Comparison of ENCODE assay signal across 20 cellular contexts in the genomic region with DNA sequence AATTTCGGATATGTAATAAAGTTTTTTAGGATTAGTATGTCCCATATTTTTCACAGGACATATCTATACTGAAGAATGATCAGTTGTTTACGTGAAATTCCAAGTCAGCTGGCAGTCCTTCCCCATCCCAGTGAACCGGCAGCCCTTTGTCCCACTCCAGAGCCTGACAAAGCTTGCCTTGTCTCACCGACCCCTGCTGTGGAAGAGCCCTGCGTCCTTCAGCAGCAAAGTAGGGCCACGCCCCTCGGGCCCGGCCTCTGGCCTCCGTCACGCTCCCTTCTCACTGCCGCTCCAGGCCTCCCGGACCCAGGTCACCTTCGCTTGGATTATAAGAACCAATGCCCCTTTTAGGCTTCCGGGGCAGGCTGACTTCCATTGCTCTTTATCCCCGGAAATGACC.
A peak's percentile ranks its signal among the peaks of the same experiment; 100 is the strongest.
DNase-seq lines count a peak whose midpoint lies in the region; ATAC-seq and TF ChIP-seq lines count a peak whose summit lies in the region.
"Had no signal": no experiment of that assay in that cellular context is flagged by ENCODE, and none has a peak within 500 bp of the region (broad histone marks: within the 10 kb centered on the region; RNA-seq: fewer than 3 reads in every experiment).

No MANE protein-coding gene starts in this region.

- no peak for TF ChIP-seq CTCF in left lung (IDR thresholded peaks at IDR 0.05)

- no peaks in the 10 kb centered on the region for H3K9me3 ChIP-seq in neuron (ENCODE audit: low read length)
- no peaks in the 10 kb centered on the region for H3K9me3 ChIP-seq in left lung
- H3K9me3 ChIP-seq: BLaER1, gastroesophageal sphincter, left ventricle myocardium inferior, mucosa of descending colon, neutrophil, SJSA1 had no signal

- H2AFZ ChIP-seq in neuron (ENCODE audit: low read depth, low read length): peak overlapping the region; percentile 28

- peak in 8 of 14 donors; percentile 3 to 49 (median 24) for DNase-seq in C1 segment of cervical spinal cord (lab: John Stamatoyannopoulos, UW)
- DNase-seq in hippocampal formation (lab: John Stamatoyannopoulos, UW): peak; percentile 40 to 72
- DNase-seq in activated T-cell treated with anti-CD3 and anti-CD28 coated beads, Interleukin-2, amount 50 U/mL, for 72 hours: no peak
- DNase-seq in left lung: no peak
- DNase-seq in NCI-H2171 (lab: John Stamatoyannopoulos, UW): no peak
- DNase-seq: activated gamma-delta T cell, dermis blood vessel endothelial cell, HFFc6, left ventricle myocardium inferior, mucosa of descending colon, NCI-H1436, NCI-H2171 treated with DMSO at 0.1 percent for 48 hours, T-helper 17 cell had no signal

- H3K4me1 ChIP-seq in neuron (ENCODE audit: insufficient read depth, low read length): peaks cover 5% of the 10 kb centered on the region
- H3K4me1 ChIP-seq in left lung: no peaks in the 10 kb centered on the region
- H3K4me1 ChIP-seq: BLaER1, gastroesophageal sphincter, left ventricle myocardium inferior, SJSA1 had no signal

- ATAC-seq in activated T-cell treated with anti-CD3 and anti-CD28 coated beads, Interleukin-2, amount 50 U/mL, for 72 hours (replicated peaks in 1 of 2): no peak
- no peak for ATAC-seq in GM19395 (IDR thresholded peaks at IDR 0.05; ENCODE audit: unreplicated experiment)
- ATAC-seq in left lung: no peak
- ATAC-seq: gastroesophageal sphincter, mucosa of descending colon, T-helper 17 cell had no signal

- H3K36me3 ChIP-seq in neuron (ENCODE audit: insufficient read depth, low read length): no peaks in the 10 kb centered on the region
- no peaks in the 10 kb centered on the region for H3K36me3 ChIP-seq in left lung
- H3K36me3 ChIP-seq: BLaER1, gastroesophageal sphincter, left ventricle myocardium inferior, neutrophil, SJSA1 had no signal

- no peaks in the 10 kb centered on the region for H3K9me3 Mint-ChIP-seq in activated T-cell treated with anti-CD3 and anti-CD28 coated beads, Interleukin-2, amount 50 U/mL, for 72 hours
- H3K9me3 Mint-ChIP-seq: HFFc6 had no signal

- H3K27ac Mint-ChIP-seq in activated T-cell treated with anti-CD3 and anti-CD28 coated beads, Interleukin-2, amount 50 U/mL, for 72 hours: no peak overlapping the region
- H3K27ac Mint-ChIP-seq: HFFc6, T-helper 17 cell had no signal

- H3K4me1 Mint-ChIP-seq in activated T-cell treated with anti-CD3 and anti-CD28 coated beads, Interleukin-2, amount 50 U/mL, for 72 hours (ENCODE audit: low read depth): peaks cover 16% of the 10 kb centered on the region

- H3K4me3 ChIP-seq in neuron (ENCODE audit: low read length) (no peak overlapping the region), left lung (no peak overlapping the region)
- H3K4me3 ChIP-seq: BLaER1, gastroesophageal sphincter, left ventricle myocardium inferior, mucosa of descending colon, SJSA1 had no signal

- H3K36me3 Mint-ChIP-seq in activated T-cell treated with anti-CD3 and anti-CD28 coated beads, Interleukin-2, amount 50 U/mL, for 72 hours (ENCODE audit: insufficient read depth in 2 of 2): no peaks in the 10 kb centered on the region

- H3K4me3 Mint-ChIP-seq in activated T-cell treated with anti-CD3 and anti-CD28 coated beads, Interleukin-2, amount 50 U/mL, for 72 hours: no peak overlapping the region
- H3K4me3 Mint-ChIP-seq: HFFc6, T-helper 17 cell had no signal

- intact Hi-C loops in left lung (cut with DNase I): no loop called here

- H3K27me3 Mint-ChIP-seq in activated T-cell treated with anti-CD3 and anti-CD28 coated beads, Interleukin-2, amount 50 U/mL, for 72 hours (ENCODE audit: low read depth): no peaks in the 10 kb centered on the region

- H3K27ac ChIP-seq in angular gyrus (ENCODE audit: low read depth, low read length) (peak overlapping the region; percentile 20), left lung (no peak overlapping the region)
- H3K27ac ChIP-seq: BLaER1, left ventricle myocardium inferior, neutrophil, SJSA1 had no signal

- H3K27me3 ChIP-seq in neuron (ENCODE audit: insufficient read depth, low read length): no peaks in the 10 kb centered on the region
- no peaks in the 10 kb centered on the region for H3K27me3 ChIP-seq in left lung
- H3K27me3 ChIP-seq: BLaER1, gastroesophageal sphincter, neutrophil, SJSA1 had no signal

Comparison
In these comparisons a context has a peak if more than half of its experiments do, and no peak if none do; other contexts are left out.
1. DNase-seq: peak in C1 segment of cervical spinal cord (8 of 14) and hippocampal formation (2 of 2); none in activated T-cell treated with anti-CD3 and anti-CD28 coated beads, Interleukin-2, amount 50 U/mL, for 72 hours (0 of 2), left lung (0 of 2) and NCI-H2171 (single experiment).